8 cellular contexts compared by ENCODE assay signal in the genomic region with DNA sequence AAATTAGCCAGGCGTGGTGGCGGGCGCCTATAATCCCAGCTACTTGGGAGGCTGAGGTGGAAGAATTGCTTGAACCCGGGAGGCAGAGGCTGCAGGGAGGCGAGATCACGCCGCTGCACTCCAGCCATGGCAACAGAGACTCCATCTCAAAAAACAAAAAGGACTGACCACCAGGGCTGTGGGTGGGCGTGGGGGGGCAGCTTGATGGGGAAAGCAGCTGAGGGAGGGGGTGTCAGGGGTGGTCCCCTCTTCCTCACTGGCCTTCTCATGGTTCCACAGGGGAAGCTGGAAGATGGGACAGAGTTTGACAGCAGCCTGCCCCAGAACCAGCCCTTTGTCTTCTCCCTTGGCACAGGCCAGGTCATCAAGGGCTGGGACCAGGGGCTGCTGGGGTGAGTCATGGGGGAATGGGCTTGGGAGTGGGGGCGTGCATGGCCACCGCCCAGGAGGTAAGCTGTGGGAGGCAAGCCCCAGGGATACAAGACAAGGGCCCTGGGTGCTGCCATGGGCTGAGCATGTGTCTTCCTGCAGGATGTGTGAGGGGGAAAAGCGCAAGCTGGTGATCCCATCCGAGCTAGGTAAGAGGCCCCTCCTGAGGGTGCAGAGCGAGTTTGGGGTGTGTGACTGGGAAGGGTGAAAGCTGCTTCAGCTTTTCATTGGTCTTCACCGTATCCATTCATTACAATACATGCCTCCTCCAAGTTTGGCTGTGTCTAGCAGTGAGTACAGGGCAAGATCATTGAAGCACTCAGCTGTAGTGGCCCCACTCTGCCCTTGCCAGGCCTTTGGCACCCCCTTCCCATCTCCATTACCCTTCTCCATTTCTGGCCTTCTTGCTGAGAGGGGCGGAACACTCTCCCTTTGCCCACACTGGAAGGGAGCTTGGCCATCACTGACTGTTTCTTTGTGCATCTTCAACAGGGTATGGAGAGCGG. TPM values are rescaled to one million over a fixed set of nuclear protein-coding genes. Genes with fewer than 3 reads are reported as not detected.
DNase-seq lines count a peak whose midpoint lies in the region; ATAC-seq and TF ChIP-seq lines count a peak whose summit lies in the region.

No MANE protein-coding gene starts in this region.

- H3K27ac ChIP-seq in iPS-18a (ENCODE audit: low read length) = no peak overlapping the region
- H3K27ac ChIP-seq in stomach smooth muscle (ENCODE audit: low read length) = peak overlapping the region; percentile 100

- DNase-seq in activated CD4-positive, alpha-beta T cell treated with anti-CD3 and anti-CD28 coated beads, Interleukin-2, amount 10 ng/mL, durations not matched to agents 24 days and 14 days = no peak
- no peak for DNase-seq in activated CD4-positive, alpha-beta T cell treated with anti-CD3 and anti-CD28 coated beads, Interleukin-2, amount 50 U/mL, for 1 hour
- DNase-seq in WTC11 (ENCODE audit: low spot score) = no peak
- no peak for DNase-seq in activated CD4-positive, CD25-positive, alpha-beta regulatory T cell treated with anti-CD3 and anti-CD28 coated beads, Interleukin-2, amount 50 U/mL, for 72 hours
- DNase-seq in mucosa of gallbladder (ENCODE audit: low spot score) = no peak
- DNase-seq in AG08395 (ENCODE audit: low spot score) = no peak

- intact Hi-C loops in activated CD4-positive, alpha-beta T cell treated with anti-CD3 and anti-CD28 coated beads, Interleukin-2, amount 10 ng/mL, durations not matched to agents 24 days and 14 days (cut with micrococcal nuclease) = loop anchor here (10.0 kb wide), 1 partner anchor 1638 kb away; a partner anchor contains a TSS

- POLR2A ChIA-PET in WTC11 (lab: Charles Lee) = interaction anchor here (0.6 to 1.8 kb wide), 6 partner anchors 15 to 1483 kb away, joined by 3 to 6 read pairs (median 4); a partner anchor contains a TSS

- no peaks in the 10 kb centered on the region for H3K27me3 Mint-ChIP-seq in activated CD4-positive, alpha-beta T cell treated with anti-CD3 and anti-CD28 coated beads, Interleukin-2, amount 10 ng/mL, durations not matched to agents 24 days and 14 days
- H3K27me3 Mint-ChIP-seq in WTC11 (ENCODE audit: low read depth) = no peaks in the 10 kb centered on the region

- H3K4me1 Mint-ChIP-seq in activated CD4-positive, alpha-beta T cell treated with anti-CD3 and anti-CD28 coated beads, Interleukin-2, amount 10 ng/mL, durations not matched to agents 24 days and 14 days = peaks cover 34% of the 10 kb centered on the region
- H3K4me1 Mint-ChIP-seq in WTC11 = peaks cover 35% of the 10 kb centered on the region

- H3K4me3 Mint-ChIP-seq in activated CD4-positive, alpha-beta T cell treated with anti-CD3 and anti-CD28 coated beads, Interleukin-2, amount 10 ng/mL, durations not matched to agents 24 days and 14 days = peak overlapping the region; percentile 95
- H3K4me3 Mint-ChIP-seq in WTC11 = peak overlapping the region; percentile 88

- no peaks in the 10 kb centered on the region for H3K9me3 Mint-ChIP-seq in activated CD4-positive, alpha-beta T cell treated with anti-CD3 and anti-CD28 coated beads, Interleukin-2, amount 10 ng/mL, durations not matched to agents 24 days and 14 days
- H3K9me3 Mint-ChIP-seq in WTC11 = no peaks in the 10 kb centered on the region

- peak overlapping the region; percentile 16 for H3K27ac Mint-ChIP-seq in activated CD4-positive, alpha-beta T cell treated with anti-CD3 and anti-CD28 coated beads, Interleukin-2, amount 10 ng/mL, durations not matched to agents 24 days and 14 days
- H3K27ac Mint-ChIP-seq in WTC11 = peak overlapping the region; percentile 83

- peaks cover 7% of the 10 kb centered on the region for H3K4me1 ChIP-seq in iPS-18a (ENCODE audit: control insufficient read depth, low read depth, low read length)
- peaks cover 57% of the 10 kb centered on the region for H3K4me1 ChIP-seq in stomach smooth muscle (ENCODE audit: control insufficient read depth, insufficient read depth, low read length)

- H3K27me3 ChIP-seq in iPS-18a (ENCODE audit: control insufficient read depth, insufficient read depth, low read length) = no peaks in the 10 kb centered on the region
- H3K27me3 ChIP-seq in stomach smooth muscle (ENCODE audit: control insufficient read depth in 1 of 2, insufficient read depth in 2 of 2, low read length in 2 of 2) = no peaks in the 10 kb centered on the region

- H3K4me3 ChIP-seq in iPS-18a (ENCODE audit: low read length) = peak overlapping the region; percentile 66
- H3K4me3 ChIP-seq in stomach smooth muscle (ENCODE audit: low read length in 2 of 2) = peak overlapping the region in 1 of 2 donors; percentile 8

- peaks cover 33% of the 10 kb centered on the region for H3K36me3 Mint-ChIP-seq in activated CD4-positive, alpha-beta T cell treated with anti-CD3 and anti-CD28 coated beads, Interleukin-2, amount 10 ng/mL, durations not matched to agents 24 days and 14 days (ENCODE audit: low read depth)
- H3K36me3 Mint-ChIP-seq in WTC11 = peaks cover 10% of the 10 kb centered on the region

- CTCF ChIA-PET in WTC11 (lab: Charles Lee) = interaction anchor here (1.1 to 3.8 kb wide), 6 partner anchors 8 to 112 kb away, joined by 4 to 50 read pairs (median 10); a partner anchor contains a TSS

- ATAC-seq in WTC11 = no peak

- H3K9me3 ChIP-seq in iPS-18a (ENCODE audit: control insufficient read depth, low read depth, low read length) (no peaks in the 10 kb centered on the region), stomach smooth muscle (ENCODE audit: control insufficient read depth in 2 of 2, low read length in 2 of 2) (no peaks in the 10 kb centered on the region)

- H3K36me3 ChIP-seq in iPS-18a (ENCODE audit: control insufficient read depth, low read depth, low read length) (peaks cover 13% of the 10 kb centered on the region), stomach smooth muscle (ENCODE audit: control insufficient read depth in 2 of 2, insufficient read depth in 2 of 2, low read length in 2 of 2) (peaks cover 0 to 9% of the 10 kb centered on the region in 2 donors)

- TF ChIP-seq CTCF in WTC11 (IDR thresholded peaks at IDR 0.05) = no peak

- H3K9ac ChIP-seq in iPS-18a (ENCODE audit: low read length) (no peak overlapping the region), stomach smooth muscle (ENCODE audit: low read length in 2 of 2) (no peak overlapping the region)

TF ChIP-seq in WTC11, 78 proteins besides CTCF, POLR2A, EP300 and RAD21 (continues in another document):
- TF ChIP-seq, protein P1, sequence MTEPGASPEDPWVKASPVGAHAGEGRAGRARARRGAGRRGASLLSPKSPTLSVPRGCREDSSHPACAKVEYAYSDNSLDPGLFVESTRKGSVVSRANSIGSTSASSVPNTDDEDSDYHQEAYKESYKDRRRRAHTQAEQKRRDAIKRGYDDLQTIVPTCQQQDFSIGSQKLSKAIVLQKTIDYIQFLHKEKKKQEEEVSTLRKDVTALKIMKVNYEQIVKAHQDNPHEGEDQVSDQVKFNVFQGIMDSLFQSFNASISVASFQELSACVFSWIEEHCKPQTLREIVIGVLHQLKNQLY (CRISPR knock-in tag; IDR thresholded peaks at IDR 0.05) = no peak
- TF ChIP-seq, protein P2, sequence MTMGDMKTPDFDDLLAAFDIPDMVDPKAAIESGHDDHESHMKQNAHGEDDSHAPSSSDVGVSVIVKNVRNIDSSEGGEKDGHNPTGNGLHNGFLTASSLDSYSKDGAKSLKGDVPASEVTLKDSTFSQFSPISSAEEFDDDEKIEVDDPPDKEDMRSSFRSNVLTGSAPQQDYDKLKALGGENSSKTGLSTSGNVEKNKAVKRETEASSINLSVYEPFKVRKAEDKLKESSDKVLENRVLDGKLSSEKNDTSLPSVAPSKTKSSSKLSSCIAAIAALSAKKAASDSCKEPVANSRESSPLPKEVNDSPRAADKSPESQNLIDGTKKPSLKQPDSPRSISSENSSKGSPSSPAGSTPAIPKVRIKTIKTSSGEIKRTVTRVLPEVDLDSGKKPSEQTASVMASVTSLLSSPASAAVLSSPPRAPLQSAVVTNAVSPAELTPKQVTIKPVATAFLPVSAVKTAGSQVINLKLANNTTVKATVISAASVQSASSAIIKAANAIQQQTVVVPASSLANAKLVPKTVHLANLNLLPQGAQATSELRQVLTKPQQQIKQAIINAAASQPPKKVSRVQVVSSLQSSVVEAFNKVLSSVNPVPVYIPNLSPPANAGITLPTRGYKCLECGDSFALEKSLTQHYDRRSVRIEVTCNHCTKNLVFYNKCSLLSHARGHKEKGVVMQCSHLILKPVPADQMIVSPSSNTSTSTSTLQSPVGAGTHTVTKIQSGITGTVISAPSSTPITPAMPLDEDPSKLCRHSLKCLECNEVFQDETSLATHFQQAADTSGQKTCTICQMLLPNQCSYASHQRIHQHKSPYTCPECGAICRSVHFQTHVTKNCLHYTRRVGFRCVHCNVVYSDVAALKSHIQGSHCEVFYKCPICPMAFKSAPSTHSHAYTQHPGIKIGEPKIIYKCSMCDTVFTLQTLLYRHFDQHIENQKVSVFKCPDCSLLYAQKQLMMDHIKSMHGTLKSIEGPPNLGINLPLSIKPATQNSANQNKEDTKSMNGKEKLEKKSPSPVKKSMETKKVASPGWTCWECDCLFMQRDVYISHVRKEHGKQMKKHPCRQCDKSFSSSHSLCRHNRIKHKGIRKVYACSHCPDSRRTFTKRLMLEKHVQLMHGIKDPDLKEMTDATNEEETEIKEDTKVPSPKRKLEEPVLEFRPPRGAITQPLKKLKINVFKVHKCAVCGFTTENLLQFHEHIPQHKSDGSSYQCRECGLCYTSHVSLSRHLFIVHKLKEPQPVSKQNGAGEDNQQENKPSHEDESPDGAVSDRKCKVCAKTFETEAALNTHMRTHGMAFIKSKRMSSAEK (CRISPR knock-in tag; IDR thresholded peaks at IDR 0.05; ENCODE audit: borderline replicate concordance) = 0 out of 2 replicates have a peak, but pooled peaks have one; percentile 18

RNA-seq across cellular contexts. Expression of a gene that starts 2.3 kb away (rescaled TPM):
- total RNA-seq in activated CD4-positive, alpha-beta T cell treated with anti-CD3 and anti-CD28 coated beads, Interleukin-2, amount 10 ng/mL, durations not matched to agents 24 days and 14 days = 28.8 and 30.6 TPM in 2 replicates
- total RNA-seq in WTC11 (2021) = 57.2 to 65.9 TPM (median 61.7 TPM) in 3 replicates
- total RNA-seq in mucosa of gallbladder = 120 TPM

RNA-seq across cellular contexts. Expression of a gene that starts 3.6 kb away (rescaled TPM):
- 284 TPM in 2 replicates for total RNA-seq in activated CD4-positive, alpha-beta T cell treated with anti-CD3 and anti-CD28 coated beads, Interleukin-2, amount 10 ng/mL, durations not matched to agents 24 days and 14 days
- total RNA-seq in WTC11 (2021) (435 to 471 TPM (median 458 TPM) in 3 replicates), mucosa of gallbladder (74.7 TPM)

RNA-seq across cellular contexts. Expression of a gene that starts 8.1 kb away (rescaled TPM):
- 16.6 and 16.7 TPM in 2 replicates for total RNA-seq in activated CD4-positive, alpha-beta T cell treated with anti-CD3 and anti-CD28 coated beads, Interleukin-2, amount 10 ng/mL, durations not matched to agents 24 days and 14 days
- total RNA-seq in WTC11 (2021) (80.0 to 97.4 TPM (median 82.2 TPM) in 3 replicates), mucosa of gallbladder (42.4 TPM)

RNA-seq across cellular contexts. Expression of a gene that starts 8.8 kb away (rescaled TPM):
- total RNA-seq in activated CD4-positive, alpha-beta T cell treated with anti-CD3 and anti-CD28 coated beads, Interleukin-2, amount 10 ng/mL, durations not matched to agents 24 days and 14 days = 65.4 and 66.7 TPM in 2 replicates
- total RNA-seq in WTC11 (2021) = 51.7 to 62.2 TPM (median 59.7 TPM) in 3 replicates
- 104 TPM for total RNA-seq in mucosa of gallbladder

RNA-seq across cellular contexts. Expression of a gene that starts 12.8 kb away (rescaled TPM):
- total RNA-seq in activated CD4-positive, alpha-beta T cell treated with anti-CD3 and anti-CD28 coated beads, Interleukin-2, amount 10 ng/mL, durations not matched to agents 24 days and 14 days = 19.9 and 20.0 TPM in 2 replicates
- 26.0 to 27.2 TPM (median 27.1 TPM) in 3 replicates for total RNA-seq in WTC11 (2021)
- total RNA-seq in mucosa of gallbladder = 62.7 TPM
